26 cellular contexts compared by ENCODE assay signal in genomic region chr11:39589391-39589790, GRCh38.
"Had no signal": no experiment of that assay in that cellular context is flagged by ENCODE, and none has a peak within 500 bp of the region (broad histone marks: within the 10 kb centered on the region; RNA-seq: fewer than 3 reads in every experiment).

No MANE protein-coding gene starts in this region.

- ATAC-seq: stimulated activated effector memory CD8-positive, alpha-beta T cell treated with anti-CD3 and anti-CD28 coated beads, Interleukin-12 subunit alpha, Interleukin-12 subunit beta, amount 100 ng/mL, for 72 hours; stimulated activated memory B cell treated with anti-CD40 and anti-IgM and Interleukin-4, amounts not matched to agents 10 μg/mL and 1 μg/mL and 100 μg/mL, for 72 hours; stimulated activated naive B cell treated with anti-CD40 and anti-IgM and Interleukin-4, amounts not matched to agents 10 μg/mL and 1 μg/mL and 100 μg/mL, for 72 hours; stimulated activated naive CD8-positive, alpha-beta T cell treated with anti-CD3 and anti-CD28 coated beads, Interleukin-15, amount 100 ng/mL, for 72 hours; stimulated activated naive CD8-positive, alpha-beta T cell treated with anti-CD3 and anti-CD28 coated beads, Interleukin-15, Interleukin-2, amounts not matched to agents 100 U/mL and 50 U/mL, for 24 hours; upper lobe of right lung had no signal

- H3K36me3 ChIP-seq: stomach, suprapubic skin, thoracic aorta, thyroid gland, tibial artery, tibial nerve, transverse colon, upper lobe of left lung, upper lobe of right lung, uterus, vagina had no signal

- H3K27me3 ChIP-seq: stomach, suprapubic skin, testis, thyroid gland, tibial artery, tibial nerve, transverse colon, upper lobe of left lung, upper lobe of right lung, uterus, vagina had no signal

- H3K9me3 ChIP-seq: stomach, testis, thoracic aorta, thyroid gland, tibial artery, tibial nerve, transverse colon, upper lobe of left lung, upper lobe of right lung, uterus, vagina had no signal

- H3K4me3 ChIP-seq: stomach, suprapubic skin, testis, thoracic aorta, thyroid gland, tibial artery, tibial nerve, transverse colon, upper lobe of left lung, upper lobe of right lung, uterus, vagina had no signal

- DNase-seq: stimulated activated CD4-positive, alpha-beta T cell treated with anti-CD3 and anti-CD28 coated beads, Interleukin-2, amount 100 ng/mL, for 48 hours; stimulated activated CD4-positive, alpha-beta T cell treated with anti-CD3 and anti-CD28 coated beads, Interleukin-4, amount 100 ng/mL, for 1 hour; stimulated activated CD4-positive, alpha-beta T cell treated with anti-CD3 and anti-CD28 coated beads, Interleukin-4, amount 100 ng/mL, for 24 hours; stimulated activated CD4-positive, alpha-beta T cell treated with anti-CD3 and anti-CD28 coated beads, Interleukin-4, amount 100 ng/mL, for 4 hours; stimulated activated CD8-positive, alpha-beta memory T cell treated with anti-CD3 and anti-CD28 coated beads, Interleukin-4, amount 100 ng/mL, for 48 hours; stimulated activated naive B cell treated with anti-CD40 and anti-IgM and Interleukin-4, amounts not matched to agents 10 μg/mL and 1 μg/mL and 100 μg/mL, for 72 hours; stimulated activated naive CD4-positive, alpha-beta T cell; stimulated activated naive CD4-positive, alpha-beta T cell treated with Interleukin-2 at 50 U/mL for 16 hours; stimulated activated naive CD8-positive, alpha-beta T cell treated with anti-CD3 and anti-CD28 coated beads, Interleukin-15, amount 100 ng/mL, for 72 hours; stimulated activated naive CD8-positive, alpha-beta T cell treated with anti-CD3 and anti-CD28 coated beads, Interleukin-15, Interleukin-2, amounts not matched to agents 100 U/mL and 50 U/mL, for 24 hours; stomach; substantia nigra; testis; thyroid gland; tibial artery; transverse colon; trophoblast cell; upper lobe of left lung; upper lobe of right lung; uterus had no signal

- H3K4me1 ChIP-seq: stomach, suprapubic skin, testis, thyroid gland, tibial artery, tibial nerve, transverse colon, upper lobe of left lung, upper lobe of right lung, uterus, vagina had no signal

- H3K27ac ChIP-seq: stomach, suprapubic skin, testis, thoracic aorta, thyroid gland, tibial artery, tibial nerve, transverse colon, upper lobe of left lung, upper lobe of right lung, uterus, vagina had no signal
